ENCODE assay signal across 14 cellular contexts in the genomic region with DNA sequence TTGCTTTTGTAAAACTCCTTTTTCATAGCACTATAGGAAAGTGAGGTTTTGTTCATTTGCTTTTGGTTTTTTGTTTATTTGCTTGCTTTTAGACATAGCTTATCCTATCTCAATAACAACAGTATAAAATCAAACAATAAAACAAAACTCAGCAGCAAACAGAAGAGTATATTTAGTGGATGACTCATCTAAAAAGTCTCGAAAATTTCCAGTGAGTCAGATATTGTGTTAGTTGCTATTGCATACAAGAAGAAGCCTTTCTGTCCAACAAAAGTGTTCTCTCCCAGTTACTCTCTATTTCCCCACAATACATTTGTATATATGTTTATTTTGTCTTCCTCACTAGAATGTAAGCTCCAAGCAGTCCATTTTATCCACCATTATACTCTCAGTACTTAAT. TPM values are rescaled to one million over a fixed set of nuclear protein-coding genes. Genes with fewer than 3 reads are reported as not detected.
DNase-seq lines count a peak whose midpoint lies in the region; ATAC-seq lines count a peak whose summit lies in the region.
"Had no signal": no experiment of that assay in that cellular context is flagged by ENCODE, and none has a peak within 500 bp of the region (broad histone marks: within the 10 kb centered on the region; RNA-seq: fewer than 3 reads in every experiment).

No MANE protein-coding gene starts in this region.

- 62% methylated on average over 1 of the region's 1 CpG for WGBS in right cardiac atrium

- H3K4me3 ChIP-seq in right cardiac atrium (ENCODE audit: low read length): no peak overlapping the region

- H3K9me3 ChIP-seq in right cardiac atrium (ENCODE audit: control insufficient read depth, low read length): no peaks in the 10 kb centered on the region

- ATAC-seq in right cardiac atrium (no peak), GM18858 (IDR thresholded peaks at IDR 0.05; ENCODE audit: unreplicated experiment) (no peak)
- ATAC-seq: left cardiac atrium had no signal

- no peak overlapping the region for H3K27ac ChIP-seq in right cardiac atrium (ENCODE audit: low read length)
- H3K27ac ChIP-seq: KMS-11 had no signal

- H3K4me1 ChIP-seq in right cardiac atrium (ENCODE audit: control insufficient read depth, insufficient read depth, low read length): no peaks in the 10 kb centered on the region

- intact Hi-C loops in right cardiac atrium (cut with DNase I): no loop called here

- no peaks in the 10 kb centered on the region for H3K27me3 ChIP-seq in right cardiac atrium (ENCODE audit: control insufficient read depth, insufficient read depth)

- DNase-seq in AG08396 (ENCODE audit: low spot score): peak; percentile 30
- peak; percentile 53 for DNase-seq in HCEC 1CT
- peak; percentile 79 for DNase-seq in amniotic epithelial cell (ENCODE audit: low read depth)
- peak; percentile 6 for DNase-seq in glomerular visceral epithelial cell (ENCODE audit: extremely low spot score)
- no peak for DNase-seq in Ammon's horn (ENCODE audit: low spot score)
- no peak for DNase-seq in right cardiac atrium
- DNase-seq in NCI-H187 (lab: John Stamatoyannopoulos, UW): no peak
- DNase-seq: activated T-cell treated with anti-CD3 and anti-CD28 coated beads, Interleukin-2, amount 50 U/mL, for 48 hours; effector CD8-positive, alpha-beta T cell; left cardiac atrium; NCI-H748 treated with DMSO at 0.1 percent for 48 hours; posterior cingulate gyrus had no signal

RNA-seq across cellular contexts. Expression of a gene that starts 36.0 kb away (rescaled TPM):
- 1 to 10 TPM; 1.4 to 5.5 (median 4.3) TPM for total RNA-seq in right cardiac atrium
- 4.8 TPM for polyA plus RNA-seq in right cardiac atrium

Comparison
In these comparisons a context has a peak if more than half of its experiments do, and no peak if none do; other contexts are left out.
1. DNase-seq: peak in AG08396 (single experiment), HCEC 1CT (single experiment), amniotic epithelial cell (single experiment) and glomerular visceral epithelial cell (single experiment); none in Ammon's horn (single experiment), right cardiac atrium (0 of 3) and NCI-H187 (0 of 2).